In genomic region chr3:5162102-5162501, GRCh38 we compare ENCODE assay signal across 11 cellular contexts. TPM values are rescaled to one million over a fixed set of nuclear protein-coding genes. Genes with fewer than 3 reads are reported as not detected.
A peak's percentile ranks its signal among the peaks of the same experiment; 100 is the strongest.
DNase-seq lines count a peak whose midpoint lies in the region; ATAC-seq and TF ChIP-seq lines count a peak whose summit lies in the region.
"Had no signal": no experiment of that assay in that cellular context is flagged by ENCODE, and none has a peak within 500 bp of the region (broad histone marks: within the 10 kb centered on the region; RNA-seq: fewer than 3 reads in every experiment).

No MANE protein-coding gene starts in this region.

- no peaks in the 10 kb centered on the region for H3K9me3 Mint-ChIP-seq in activated naive CD8-positive, alpha-beta T cell (ENCODE audit: low read depth)
- H3K9me3 Mint-ChIP-seq in activated naive CD8-positive, alpha-beta T cell treated with anti-CD3 and anti-CD28 coated beads for 36 hours = no peaks in the 10 kb centered on the region
- H3K9me3 Mint-ChIP-seq in type B pancreatic cell = no peaks in the 10 kb centered on the region
- H3K9me3 Mint-ChIP-seq: activated naive CD8-positive, alpha-beta T cell treated with anti-CD3 and anti-CD28 coated beads, Interleukin-2, amount 10 ng/mL, durations not matched to agents 7 days and 5 days had no signal

- no peak for DNase-seq in activated naive CD8-positive, alpha-beta T cell treated with anti-CD3 and anti-CD28 coated beads for 36 hours
- DNase-seq in T-helper 17 cell (no peak), left ventricle myocardium superior (no peak), type B pancreatic cell (ENCODE audit: extremely low spot score, unreplicated experiment) (no peak), NCI-H2196 treated with DMSO at 0.1 percent for 48 hours (lab: John Stamatoyannopoulos, UW; ENCODE audit: unreplicated experiment) (no peak), HPDE6-E6E7 (ENCODE audit: extremely low spot score) (no peak)
- DNase-seq: activated naive CD8-positive, alpha-beta T cell treated with anti-CD3 and anti-CD28 coated beads, Interleukin-2, amount 10 ng/mL, durations not matched to agents 7 days and 5 days; BE2C; NCI-H526 had no signal

- intact Hi-C loops in left ventricle myocardium superior (cut with micrococcal nuclease) = no loop called here

- H3K36me3 Mint-ChIP-seq in activated naive CD8-positive, alpha-beta T cell = no peaks in the 10 kb centered on the region
- peaks cover 18% of the 10 kb centered on the region for H3K36me3 Mint-ChIP-seq in activated naive CD8-positive, alpha-beta T cell treated with anti-CD3 and anti-CD28 coated beads for 36 hours
- no peaks in the 10 kb centered on the region for H3K36me3 Mint-ChIP-seq in T-helper 17 cell (ENCODE audit: low read depth)
- peaks cover 3% of the 10 kb centered on the region for H3K36me3 Mint-ChIP-seq in type B pancreatic cell

- H3K27me3 Mint-ChIP-seq in activated naive CD8-positive, alpha-beta T cell = no peaks in the 10 kb centered on the region
- no peaks in the 10 kb centered on the region for H3K27me3 Mint-ChIP-seq in activated naive CD8-positive, alpha-beta T cell treated with anti-CD3 and anti-CD28 coated beads for 36 hours
- H3K27me3 Mint-ChIP-seq in T-helper 17 cell (no peaks in the 10 kb centered on the region), type B pancreatic cell (no peaks in the 10 kb centered on the region)
- H3K27me3 Mint-ChIP-seq: activated naive CD8-positive, alpha-beta T cell treated with anti-CD3 and anti-CD28 coated beads, Interleukin-2, amount 10 ng/mL, durations not matched to agents 7 days and 5 days had no signal

- no peaks in the 10 kb centered on the region for H3K9me3 ChIP-seq in T-helper 17 cell (ENCODE audit: control insufficient read depth, low read length, poor library complexity, severe bottlenecking)
- H3K9me3 ChIP-seq: BE2C had no signal

- TF ChIP-seq CTCF in type B pancreatic cell (conservative IDR thresholded peaks at IDR 0.05) = no peak

- no peak for ATAC-seq in T-helper 17 cell
- ATAC-seq in left ventricle myocardium superior = peak; percentile 67
- no peak for ATAC-seq in GM21723 (IDR thresholded peaks at IDR 0.05; ENCODE audit: unreplicated experiment)

- H3K4me1 Mint-ChIP-seq in activated naive CD8-positive, alpha-beta T cell (ENCODE audit: low read depth) = peaks cover 71% of the 10 kb centered on the region
- H3K4me1 Mint-ChIP-seq in activated naive CD8-positive, alpha-beta T cell treated with anti-CD3 and anti-CD28 coated beads for 36 hours = peaks cover 56% of the 10 kb centered on the region
- H3K4me1 Mint-ChIP-seq in T-helper 17 cell (peaks cover 43% of the 10 kb centered on the region), type B pancreatic cell (ENCODE audit: unreplicated experiment) (peaks cover 37% of the 10 kb centered on the region)

- no peak overlapping the region for H3K4me3 Mint-ChIP-seq in activated naive CD8-positive, alpha-beta T cell
- H3K4me3 Mint-ChIP-seq in activated naive CD8-positive, alpha-beta T cell treated with anti-CD3 and anti-CD28 coated beads for 36 hours = no peak overlapping the region
- H3K4me3 Mint-ChIP-seq in T-helper 17 cell = no peak overlapping the region
- no peak overlapping the region for H3K4me3 Mint-ChIP-seq in type B pancreatic cell
- H3K4me3 Mint-ChIP-seq: activated naive CD8-positive, alpha-beta T cell treated with anti-CD3 and anti-CD28 coated beads, Interleukin-2, amount 10 ng/mL, durations not matched to agents 7 days and 5 days had no signal

- H3K27ac Mint-ChIP-seq in activated naive CD8-positive, alpha-beta T cell = peak overlapping the region; percentile 30
- H3K27ac Mint-ChIP-seq in activated naive CD8-positive, alpha-beta T cell treated with anti-CD3 and anti-CD28 coated beads for 36 hours = no peak overlapping the region
- H3K27ac Mint-ChIP-seq in T-helper 17 cell (peak overlapping the region; percentile 81), type B pancreatic cell (peak overlapping the region; percentile 13)
- H3K27ac Mint-ChIP-seq: activated naive CD8-positive, alpha-beta T cell treated with anti-CD3 and anti-CD28 coated beads, Interleukin-2, amount 10 ng/mL, durations not matched to agents 7 days and 5 days had no signal

RNA-seq across cellular contexts. Expression of gene EDEM1, which starts 25.4 kb away (rescaled TPM):
- total RNA-seq in activated naive CD8-positive, alpha-beta T cell treated with anti-CD3 and anti-CD28 coated beads for 36 hours = 100 to 1,000 TPM; 132 to 133 TPM
- 100 to 1,000 TPM; 109 to 111 TPM for total RNA-seq in T-helper 17 cell
- 6.1 TPM for total RNA-seq in left ventricle myocardium superior
- total RNA-seq in type B pancreatic cell (ENCODE audit: low replicate concordance) = 20.2 and 35.1 TPM in 2 replicates

RNA-seq across cellular contexts. Expression of gene ARL8B, which starts 40.0 kb away (rescaled TPM):
- total RNA-seq in activated naive CD8-positive, alpha-beta T cell treated with anti-CD3 and anti-CD28 coated beads for 36 hours = 10 to 100 TPM; 52.7 to 56.3 TPM
- 10 to 100 TPM; 39.2 to 52.9 TPM for total RNA-seq in T-helper 17 cell
- 62.0 TPM for total RNA-seq in left ventricle myocardium superior
- total RNA-seq in type B pancreatic cell (ENCODE audit: low replicate concordance) = 43.5 and 63.0 TPM in 2 replicates
